9 cellular contexts compared by ENCODE assay signal in genomic region chr2:97774425-97774824, GRCh38.
A peak's percentile ranks its signal among the peaks of the same experiment; 100 is the strongest.
DNase-seq lines count a peak whose midpoint lies in the region; ATAC-seq and TF ChIP-seq lines count a peak whose summit lies in the region.
"Had no signal": no experiment of that assay in that cellular context is flagged by ENCODE, and none has a peak within 500 bp of the region (broad histone marks: within the 10 kb centered on the region; RNA-seq: fewer than 3 reads in every experiment).

No MANE protein-coding gene starts in this region.

- H3K4me2 ChIP-seq in OCI-LY1 (ENCODE audit: low read length), result no peak overlapping the region
- no peak overlapping the region for H3K4me2 ChIP-seq in smooth muscle cell

- intact Hi-C loops in activated CD4-positive, alpha-beta T cell treated with anti-CD3 and anti-CD28 coated beads, Interleukin-2, amount 10 ng/mL, durations not matched to agents 24 days and 14 days (cut with micrococcal nuclease), result no loop called here
- intact Hi-C loops in esophagus muscularis mucosa (cut with DNase I), result no loop called here

- no peak overlapping the region for H3K27ac Mint-ChIP-seq in activated CD4-positive, alpha-beta T cell treated with anti-CD3 and anti-CD28 coated beads, Interleukin-2, amount 10 ng/mL, durations not matched to agents 24 days and 14 days

- no peaks in the 10 kb centered on the region for H3K27me3 ChIP-seq in OCI-LY1 (ENCODE audit: insufficient read depth, low read length)
- no peaks in the 10 kb centered on the region for H3K27me3 ChIP-seq in esophagus muscularis mucosa
- H3K27me3 ChIP-seq in smooth muscle cell (ENCODE audit: low read depth), result no peaks in the 10 kb centered on the region

- H3K9ac ChIP-seq in OCI-LY1 (ENCODE audit: low read length) (no peak overlapping the region), smooth muscle cell (ENCODE audit: low read depth) (no peak overlapping the region)

- H3K9me3 Mint-ChIP-seq in activated CD4-positive, alpha-beta T cell treated with anti-CD3 and anti-CD28 coated beads, Interleukin-2, amount 10 ng/mL, durations not matched to agents 24 days and 14 days, result peaks cover 3% of the 10 kb centered on the region

- peak; percentile 30; the same call in 1 of the 2 replicates for TF ChIP-seq CTCF in OCI-LY1 (IDR thresholded peaks at IDR 0.05; ENCODE audit: low read length)
- no peak for TF ChIP-seq CTCF in esophagus muscularis mucosa (IDR thresholded peaks at IDR 0.05)
- peak; percentile 29 for TF ChIP-seq CTCF in smooth muscle cell (IDR thresholded peaks at IDR 0.05; ENCODE audit: borderline replicate concordance, insufficient read depth, poor library complexity, severe bottlenecking)

- no peaks in the 10 kb centered on the region for H3K27me3 Mint-ChIP-seq in activated CD4-positive, alpha-beta T cell treated with anti-CD3 and anti-CD28 coated beads, Interleukin-2, amount 10 ng/mL, durations not matched to agents 24 days and 14 days

- no peak overlapping the region for H3K4me3 ChIP-seq in OCI-LY1 (ENCODE audit: low read depth, low read length, poor library complexity, severe bottlenecking)
- no peak overlapping the region for H3K4me3 ChIP-seq in esophagus muscularis mucosa
- H3K4me3 ChIP-seq in smooth muscle cell, result no peak overlapping the region

- peaks cover 25% of the 10 kb centered on the region for H3K36me3 Mint-ChIP-seq in activated CD4-positive, alpha-beta T cell treated with anti-CD3 and anti-CD28 coated beads, Interleukin-2, amount 10 ng/mL, durations not matched to agents 24 days and 14 days (ENCODE audit: low read depth)

- peak; percentile 56 for DNase-seq in activated CD4-positive, alpha-beta T cell treated with anti-CD3 and anti-CD28 coated beads, Interleukin-2, amount 10 ng/mL, durations not matched to agents 24 days and 14 days
- no peak for DNase-seq in activated CD4-positive, alpha-beta T cell treated with anti-CD3 and anti-CD28 coated beads, Interleukin-2, amount 50 U/mL, for 4 hours
- DNase-seq in esophagus muscularis mucosa (ENCODE audit: extremely low spot score), result peak; percentile 64
- no peak for DNase-seq in smooth muscle cell (lab: John Stamatoyannopoulos, UW; ENCODE audit: unreplicated experiment)
- DNase-seq in NCI-H2029 treated with DMSO at 0.1 percent for 48 hours (lab: John Stamatoyannopoulos, UW), result no peak
- no peak for DNase-seq in NK-92 (lab: John Stamatoyannopoulos, UW; ENCODE audit: unreplicated experiment)
- DNase-seq: activated naive CD4-positive, alpha-beta T cell had no signal

- TF ChIP-seq EP300 in esophagus muscularis mucosa (IDR thresholded peaks at IDR 0.05), result no peak

- H3K36me3 ChIP-seq in OCI-LY1 (ENCODE audit: insufficient read depth, low read length) (peaks cover 34% of the 10 kb centered on the region), esophagus muscularis mucosa (peaks cover 29 to 80% (median 42%) of the 10 kb centered on the region in 4 donors), smooth muscle cell (ENCODE audit: low read depth) (peaks cover 5% of the 10 kb centered on the region)

- H3K9me3 ChIP-seq in OCI-LY1 (ENCODE audit: low read length) (no peaks in the 10 kb centered on the region), esophagus muscularis mucosa (no peaks in the 10 kb centered on the region), smooth muscle cell (replicated peaks; ENCODE audit: low read depth) (no peaks in the 10 kb centered on the region)

- ATAC-seq in HG02852 (IDR thresholded peaks at IDR 0.05; ENCODE audit: unreplicated experiment), result no peak

- H4K20me1 ChIP-seq in OCI-LY1 (ENCODE audit: insufficient read depth, low read length) (no peaks in the 10 kb centered on the region), smooth muscle cell (ENCODE audit: low read depth) (peaks cover 16% of the 10 kb centered on the region)

- H3K9me2 ChIP-seq in OCI-LY1 (ENCODE audit: low read depth, low read length), result no peaks in the 10 kb centered on the region

- peaks cover 2% of the 10 kb centered on the region for H3K4me1 Mint-ChIP-seq in activated CD4-positive, alpha-beta T cell treated with anti-CD3 and anti-CD28 coated beads, Interleukin-2, amount 10 ng/mL, durations not matched to agents 24 days and 14 days

- TF ChIP-seq POLR2A in esophagus muscularis mucosa (IDR thresholded peaks at IDR 0.05; ENCODE audit: low read depth), result no peak

- H3K4me1 ChIP-seq in OCI-LY1 (ENCODE audit: insufficient read depth, low read length, severe bottlenecking) (no peaks in the 10 kb centered on the region), esophagus muscularis mucosa (peaks cover 0 to 3% (median 0%) of the 10 kb centered on the region in 4 donors), smooth muscle cell (ENCODE audit: low read depth) (no peaks in the 10 kb centered on the region)

- H3F3A ChIP-seq in OCI-LY1 (ENCODE audit: insufficient read depth, low read length) (no peaks in the 10 kb centered on the region), smooth muscle cell (ENCODE audit: low read depth) (no peaks in the 10 kb centered on the region)

- no peak overlapping the region for H2AFZ ChIP-seq in OCI-LY1 (ENCODE audit: low read length)
- no peak overlapping the region for H2AFZ ChIP-seq in smooth muscle cell (ENCODE audit: low read depth)

- H3K79me2 ChIP-seq in OCI-LY1 (ENCODE audit: insufficient read depth, low read length) (no peaks in the 10 kb centered on the region), smooth muscle cell (ENCODE audit: low read depth) (no peaks in the 10 kb centered on the region)

- no peak overlapping the region for H3K27ac ChIP-seq in OCI-LY1 (ENCODE audit: low read depth, low read length, poor library complexity, severe bottlenecking)
- no peak overlapping the region for H3K27ac ChIP-seq in esophagus muscularis mucosa (replicated peaks in 1 of 4)
- H3K27ac ChIP-seq in smooth muscle cell (ENCODE audit: low read depth), result no peak overlapping the region

- 58% methylated on average over 7 of the region's 7 CpGs for WGBS in esophagus muscularis mucosa
- 72% methylated on average over 7 of the region's 7 CpGs for WGBS in smooth muscle cell (ENCODE audit: low lambda C conversion rate)

- no peak overlapping the region for H3K4me3 Mint-ChIP-seq in activated CD4-positive, alpha-beta T cell treated with anti-CD3 and anti-CD28 coated beads, Interleukin-2, amount 10 ng/mL, durations not matched to agents 24 days and 14 days

Comparison
In these comparisons a context has a peak if more than half of its experiments do, and no peak if none do; other contexts are left out.
1. DNase-seq: peak in activated CD4-positive, alpha-beta T cell treated with anti-CD3 and anti-CD28 coated beads, Interleukin-2, amount 10 ng/mL, durations not matched to agents 24 days and 14 days (single experiment) and esophagus muscularis mucosa (single experiment); none in activated CD4-positive, alpha-beta T cell treated with anti-CD3 and anti-CD28 coated beads, Interleukin-2, amount 50 U/mL, for 4 hours (0 of 2), smooth muscle cell (single experiment), NCI-H2029 treated with DMSO at 0.1 percent for 48 hours (single experiment) and NK-92 (single experiment).
2. CTCF ChIP-seq: peak in OCI-LY1 (single experiment) and smooth muscle cell (single experiment); none in esophagus muscularis mucosa (0 of 3).